In genomic region chr15:73712107-73712506, GRCh38 we compare ENCODE assay signal across 18 cellular contexts. TPM values are rescaled to one million over a fixed set of nuclear protein-coding genes. Genes with fewer than 3 reads are reported as not detected.
DNase-seq lines count a peak whose midpoint lies in the region; ATAC-seq, FAIRE-seq and TF ChIP-seq lines count a peak whose summit lies in the region.
"Had no signal": no experiment of that assay in that cellular context is flagged by ENCODE, and none has a peak within 500 bp of the region (broad histone marks: within the 10 kb centered on the region; RNA-seq: fewer than 3 reads in every experiment).

No MANE protein-coding gene starts in this region.

- TF ChIP-seq CTCF in AG10803 (conservative IDR thresholded peaks at IDR 0.05; ENCODE audit: low read length): 0 out of 2 replicates have a peak, but pooled peaks have one; percentile 7
- 0 out of 2 replicates have a peak, but pooled peaks have one; percentile 10 for TF ChIP-seq CTCF in HEK293 (tag by site-specific recombination; IDR thresholded peaks at IDR 0.05)
- TF ChIP-seq CTCF in bronchial epithelial cell (IDR thresholded peaks at IDR 0.05; ENCODE audit: insufficient read depth, low read length, severe bottlenecking): peak; percentile 25

- ATAC-seq in HG03354 (IDR thresholded peaks at IDR 0.05; ENCODE audit: poor library complexity, severe bottlenecking, unreplicated experiment): no peak
- ATAC-seq: effector memory CD8-positive, alpha-beta T cell had no signal

- FAIRE-seq in bronchial epithelial cell (lab: Jason Lieb, UNC): no peak

- no peaks in the 10 kb centered on the region for H3K27me3 ChIP-seq in bronchial epithelial cell (ENCODE audit: control insufficient read depth, insufficient read depth, low read length)
- no peaks in the 10 kb centered on the region for H3K27me3 ChIP-seq in effector memory CD4-positive, alpha-beta T cell (replicated peaks; ENCODE audit: control insufficient read depth, insufficient read depth, low read length, poor library complexity, severe bottlenecking)
- H3K27me3 ChIP-seq: hepatocyte, vagina had no signal

- POLR2A ChIA-PET in HEK293 (lab: Yijun Ruan, JAX): interaction anchor here (0.6 kb wide), 1 partner anchor 15 kb away, joined by 4 read pairs; no protein-coding TSS in a partner anchor

- DNase-seq in AG10803 (ENCODE audit: low read depth): no peak
- no peak for DNase-seq in bronchial epithelial cell (ENCODE audit: low read depth)
- peak; percentile 7 for DNase-seq in iris pigment epithelial cell (ENCODE audit: low read depth)
- no peak for DNase-seq in GOT3 (lab: John Stamatoyannopoulos, UW)
- no peak for DNase-seq in effector memory CD4-positive, alpha-beta T cell
- no peak for DNase-seq in NCI-H146 (lab: John Stamatoyannopoulos, UW)
- DNase-seq: activated B cell treated with CpG ODN at 0.5 μM for 24 hours; activated CD4-positive, alpha-beta memory T cell treated with anti-CD3 and anti-CD28 coated beads, Interleukin-2, amount 10 ng/mL, durations not matched to agents 7 days and 5 days; CD4-positive, alpha-beta T cell; effector memory CD8-positive, alpha-beta T cell; NCI-H1105 treated with DMSO at 0.1 percent for 48 hours; NCI-H2107; NCI-H69 had no signal

- CTCF ChIA-PET in HEK293 (lab: Yijun Ruan, JAX): interaction anchor here (0.6 to 3.3 kb wide), 13 partner anchors 12 to 377 kb away, joined by 3 to 12 read pairs (median 3); no protein-coding TSS in a partner anchor

- H3K4me3 ChIP-seq in AG10803 (ENCODE audit: low read length) (no peak overlapping the region), HEK293 (ENCODE audit: low read depth, low read length) (no peak overlapping the region), bronchial epithelial cell (ENCODE audit: low read depth, low read length) (no peak overlapping the region)
- H3K4me3 ChIP-seq in effector memory CD4-positive, alpha-beta T cell (ENCODE audit: insufficient read depth, low read depth, low read length, poor library complexity, severe bottlenecking): no peak overlapping the region
- H3K4me3 ChIP-seq: hepatocyte, vagina had no signal

- no peak overlapping the region for H3K27ac ChIP-seq in HEK293 (ENCODE audit: extremely low read depth, low read depth, low read length)
- H3K27ac ChIP-seq in effector memory CD4-positive, alpha-beta T cell (ENCODE audit: insufficient read depth, low read length, poor library complexity, severe bottlenecking): no peak overlapping the region
- H3K27ac ChIP-seq: hepatocyte, vagina had no signal

- H3K4me1 ChIP-seq in HEK293 (ENCODE audit: control insufficient read depth, insufficient read depth, low read length): no peaks in the 10 kb centered on the region
- no peaks in the 10 kb centered on the region for H3K4me1 ChIP-seq in effector memory CD4-positive, alpha-beta T cell (ENCODE audit: control insufficient read depth, insufficient read depth, low read length, poor library complexity, severe bottlenecking)

- H3K36me3 ChIP-seq in HEK293 (ENCODE audit: control insufficient read depth in 2 of 2, insufficient read depth in 1 of 2, low read length in 2 of 2): peaks cover 10 to 73% of the 10 kb centered on the region in 2 experiments; a peak in 2 of 3 replicates
- peaks cover 5% of the 10 kb centered on the region for H3K36me3 ChIP-seq in bronchial epithelial cell (ENCODE audit: control insufficient read depth, insufficient read depth, low read length)
- H3K36me3 ChIP-seq in effector memory CD4-positive, alpha-beta T cell (ENCODE audit: control insufficient read depth, insufficient read depth, low read length): no peaks in the 10 kb centered on the region

- no peaks in the 10 kb centered on the region for H3K9me3 ChIP-seq in HEK293 (ENCODE audit: control insufficient read depth, insufficient read depth, low read depth, low read length)
- H3K9me3 ChIP-seq in effector memory CD4-positive, alpha-beta T cell (ENCODE audit: control insufficient read depth, low read length): no peaks in the 10 kb centered on the region
- H3K9me3 ChIP-seq: vagina had no signal

TF ChIP-seq in HEK293, 187 proteins besides CTCF, POLR2A, EP300 and RAD21:
- TF ChIP-seq GFI1B (tag by site-specific recombination; IDR thresholded peaks at IDR 0.05): no peak
- no peak for TF ChIP-seq WT1 (tag by site-specific recombination; IDR thresholded peaks at IDR 0.05)
- no peak for TF ChIP-seq ZNF670 (tag by site-specific recombination; IDR thresholded peaks at IDR 0.05; ENCODE audit: low read depth)
- no peak for TF ChIP-seq MYNN (tag by site-specific recombination; IDR thresholded peaks at IDR 0.05; ENCODE audit: borderline replicate concordance)
- TF ChIP-seq ZNF341 (tag by site-specific recombination; IDR thresholded peaks at IDR 0.05; ENCODE audit: low read depth): no peak
- TF ChIP-seq ZNF366 (tag by site-specific recombination; conservative IDR thresholded peaks at IDR 0.05): no peak
- no peak for TF ChIP-seq ZNF146 (tag by site-specific recombination; IDR thresholded peaks at IDR 0.05)
- TF ChIP-seq ZNF394 (tag by site-specific recombination; IDR thresholded peaks at IDR 0.05; ENCODE audit: borderline replicate concordance): no peak
- TF ChIP-seq ZNF558 (tag by site-specific recombination; IDR thresholded peaks at IDR 0.05): no peak
- TF ChIP-seq ZNF416 (tag by site-specific recombination; IDR thresholded peaks at IDR 0.05): no peak
- no peak for TF ChIP-seq ZXDB (tag by site-specific recombination; IDR thresholded peaks at IDR 0.05)
- no peak for TF ChIP-seq ZNF776 (tag by site-specific recombination; IDR thresholded peaks at IDR 0.05; ENCODE audit: borderline replicate concordance)
- TF ChIP-seq ZNF426 (tag by site-specific recombination; IDR thresholded peaks at IDR 0.05): no peak
- no peak for TF ChIP-seq HOXD13 (CRISPR knock-in tag; IDR thresholded peaks at IDR 0.05; ENCODE audit: borderline replicate concordance)
- TF ChIP-seq ZNF10 (tag by site-specific recombination; IDR thresholded peaks at IDR 0.05): no peak

RNA-seq across cellular contexts. Expression of gene CD276, which starts 27.9 kb away (rescaled TPM):
- 14.5 and 21.9 TPM in 2 replicates for total RNA-seq in bronchial epithelial cell
- total RNA-seq: CD4-positive, alpha-beta T cell; OCI-LY7 had no signal

RNA-seq across cellular contexts. Expression of gene INSYN1, which starts 41.0 kb away (rescaled TPM):
- under 0.01 and 1.2 TPM in 2 replicates for total RNA-seq in bronchial epithelial cell
- total RNA-seq: activated B cell treated with CpG ODN at 0.5 μM for 24 hours; activated CD4-positive, alpha-beta memory T cell treated with anti-CD3 and anti-CD28 coated beads, Interleukin-2, amount 10 ng/mL, durations not matched to agents 7 days and 5 days; CD4-positive, alpha-beta T cell; OCI-LY7 had no signal
